ENCODE assay signal across 16 cellular contexts in genomic region chr3:82038536-82038935, GRCh38.
"Had no signal": no experiment of that assay in that cellular context is flagged by ENCODE, and none has a peak within 500 bp of the region (broad histone marks: within the 10 kb centered on the region; RNA-seq: fewer than 3 reads in every experiment).

No MANE protein-coding gene starts in this region.

- ATAC-seq: activated naive CD8-positive, alpha-beta T cell treated with anti-CD3 and anti-CD28 coated beads, Interleukin-2, amount 50 U/mL, for 24 hours; gastrocnemius medialis; heart right ventricle; left lobe of liver; natural killer cell treated with Interleukin-12 subunit alpha and Interleukin-12 subunit beta and Interleukin-15 and Interleukin-18, amount 100 ng/mL, for 72 hours; stimulated activated naive B cell treated with anti-CD40 and anti-IgM and Interleukin-4, amounts not matched to agents 10 μg/mL and 1 μg/mL and 100 μg/mL, for 72 hours had no signal

- H3K27ac Mint-ChIP-seq: activated B cell treated with CpG ODN at 0.5 μM for 24 hours; activated CD4-positive, alpha-beta T cell treated with anti-CD3 and anti-CD28 coated beads, Interleukin-2, amount 10 ng/mL, durations not matched to agents 24 days and 14 days; activated naive CD8-positive, alpha-beta T cell treated with anti-CD3 and anti-CD28 coated beads, Interleukin-2, amount 50 U/mL, for 24 hours; activated T-helper 1 cell treated with anti-CD3 and anti-CD28 coated beads, Interleukin-12 subunit alpha, Interleukin-12 subunit beta, Interleukin-2, Interleukin-4 antibody, amounts not matched to agents 30 ng/mL and 10 ng/mL and 1 ng/mL, durations not matched to agents 14 hours and 24 hours and 36 hours; natural killer cell treated with Interleukin-12 subunit alpha and Interleukin-12 subunit beta and Interleukin-15 and Interleukin-18, amount 100 ng/mL, for 72 hours; stimulated activated naive B cell treated with anti-CD40 and anti-IgM and Interleukin-4, amounts not matched to agents 10 μg/mL and 1 μg/mL and 100 μg/mL, for 72 hours had no signal

- H3K4me1 Mint-ChIP-seq: activated B cell treated with CpG ODN at 0.5 μM for 24 hours; activated CD4-positive, alpha-beta T cell treated with anti-CD3 and anti-CD28 coated beads, Interleukin-2, amount 10 ng/mL, durations not matched to agents 24 days and 14 days; activated naive CD8-positive, alpha-beta T cell treated with anti-CD3 and anti-CD28 coated beads, Interleukin-2, amount 50 U/mL, for 24 hours; stimulated activated naive B cell treated with anti-CD40 and anti-IgM and Interleukin-4, amounts not matched to agents 10 μg/mL and 1 μg/mL and 100 μg/mL, for 72 hours had no signal

- H3K9me3 ChIP-seq: gastrocnemius medialis, sigmoid colon, tibial nerve had no signal

- H3K9me3 Mint-ChIP-seq: activated B cell treated with CpG ODN at 0.5 μM for 24 hours; activated CD4-positive, alpha-beta T cell treated with anti-CD3 and anti-CD28 coated beads, Interleukin-2, amount 10 ng/mL, durations not matched to agents 24 days and 14 days; activated T-helper 1 cell treated with anti-CD3 and anti-CD28 coated beads, Interleukin-12 subunit alpha, Interleukin-12 subunit beta, Interleukin-2, Interleukin-4 antibody, amounts not matched to agents 30 ng/mL and 10 ng/mL and 1 ng/mL, durations not matched to agents 14 hours and 24 hours and 36 hours; stimulated activated naive B cell treated with anti-CD40 and anti-IgM and Interleukin-4, amounts not matched to agents 10 μg/mL and 1 μg/mL and 100 μg/mL, for 72 hours had no signal

- H3K36me3 ChIP-seq: cardiac muscle cell, gastrocnemius medialis, heart right ventricle, sigmoid colon, tibial nerve had no signal

- H3K4me3 Mint-ChIP-seq: activated B cell treated with CpG ODN at 0.5 μM for 24 hours; activated CD4-positive, alpha-beta T cell treated with anti-CD3 and anti-CD28 coated beads, Interleukin-2, amount 10 ng/mL, durations not matched to agents 24 days and 14 days; activated naive CD8-positive, alpha-beta T cell treated with anti-CD3 and anti-CD28 coated beads, Interleukin-2, amount 50 U/mL, for 24 hours; activated T-helper 1 cell treated with anti-CD3 and anti-CD28 coated beads, Interleukin-12 subunit alpha, Interleukin-12 subunit beta, Interleukin-2, Interleukin-4 antibody, amounts not matched to agents 30 ng/mL and 10 ng/mL and 1 ng/mL, durations not matched to agents 14 hours and 24 hours and 36 hours; natural killer cell treated with Interleukin-12 subunit alpha and Interleukin-12 subunit beta and Interleukin-15 and Interleukin-18, amount 100 ng/mL, for 72 hours; stimulated activated naive B cell treated with anti-CD40 and anti-IgM and Interleukin-4, amounts not matched to agents 10 μg/mL and 1 μg/mL and 100 μg/mL, for 72 hours had no signal

- H3K4me3 ChIP-seq: cardiac muscle cell, gastrocnemius medialis, heart right ventricle, sigmoid colon, tibial nerve had no signal

- H3K4me1 ChIP-seq: gastrocnemius medialis, heart right ventricle, sigmoid colon, tibial nerve had no signal

- H3K27ac ChIP-seq: cardiac muscle cell, gastrocnemius medialis, heart right ventricle, sigmoid colon, tibial nerve had no signal

- H3K36me3 Mint-ChIP-seq: stimulated activated naive B cell treated with anti-CD40 and anti-IgM and Interleukin-4, amounts not matched to agents 10 μg/mL and 1 μg/mL and 100 μg/mL, for 72 hours had no signal

- H3K27me3 Mint-ChIP-seq: activated B cell treated with CpG ODN at 0.5 μM for 24 hours; activated CD4-positive, alpha-beta T cell treated with anti-CD3 and anti-CD28 coated beads, Interleukin-2, amount 10 ng/mL, durations not matched to agents 24 days and 14 days; activated naive CD8-positive, alpha-beta T cell treated with anti-CD3 and anti-CD28 coated beads, Interleukin-2, amount 50 U/mL, for 24 hours; natural killer cell treated with Interleukin-12 subunit alpha and Interleukin-12 subunit beta and Interleukin-15 and Interleukin-18, amount 100 ng/mL, for 72 hours; stimulated activated naive B cell treated with anti-CD40 and anti-IgM and Interleukin-4, amounts not matched to agents 10 μg/mL and 1 μg/mL and 100 μg/mL, for 72 hours had no signal

- H3K27me3 ChIP-seq: cardiac muscle cell, gastrocnemius medialis, heart right ventricle, sigmoid colon, tibial nerve had no signal

- DNase-seq: activated B cell treated with CpG ODN at 0.5 μM for 24 hours; activated CD4-positive, alpha-beta T cell treated with anti-CD3 and anti-CD28 coated beads, Interleukin-2, amount 10 ng/mL, durations not matched to agents 24 days and 14 days; activated naive CD4-positive, alpha-beta T cell treated with Interleukin-2 at 50 U/mL for 16 hours; activated naive CD8-positive, alpha-beta T cell treated with anti-CD3 and anti-CD28 coated beads, Interleukin-2, amount 50 U/mL, for 24 hours; gastrocnemius medialis; heart right ventricle; mammary epithelial cell; occipital lobe; sigmoid colon; stimulated activated CD4-positive, alpha-beta T cell treated with anti-CD3 and anti-CD28 coated beads, Interleukin-2, amount 100 ng/mL, for 24 hours; stimulated activated naive B cell treated with anti-CD40 and anti-IgM and Interleukin-4, amounts not matched to agents 10 μg/mL and 1 μg/mL and 100 μg/mL, for 72 hours had no signal
